ENCODE assay signal across 12 cellular contexts in the genomic region with DNA sequence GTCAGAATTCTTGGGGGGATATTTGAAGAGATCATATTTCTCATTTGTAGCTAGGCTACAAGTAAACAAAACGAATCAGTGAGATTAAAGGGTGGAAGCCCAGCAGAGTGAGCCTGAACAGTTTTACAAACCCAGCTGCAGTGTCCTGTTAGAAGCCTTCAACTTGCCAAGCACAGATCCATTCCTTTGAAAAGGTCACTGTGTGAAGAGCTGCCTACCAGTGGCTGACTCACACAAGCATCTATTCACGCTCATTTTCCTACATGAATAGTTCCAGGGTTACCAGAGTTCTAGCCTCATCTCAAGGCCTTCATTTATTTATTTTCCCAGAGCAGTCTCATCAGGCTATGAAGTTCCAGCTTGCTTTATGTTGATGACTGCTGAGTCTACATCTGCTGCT. TPM values are rescaled to one million over a fixed set of nuclear protein-coding genes. Genes with fewer than 3 reads are reported as not detected.
A peak's percentile ranks its signal among the peaks of the same experiment; 100 is the strongest.
DNase-seq lines count a peak whose midpoint lies in the region; ATAC-seq and TF ChIP-seq lines count a peak whose summit lies in the region.
"Had no signal": no experiment of that assay in that cellular context is flagged by ENCODE, and none has a peak within 500 bp of the region (broad histone marks: within the 10 kb centered on the region; RNA-seq: fewer than 3 reads in every experiment).

No MANE protein-coding gene starts in this region.

- H3K4ac ChIP-seq in neuronal stem cell (ENCODE audit: low read length) = no peak overlapping the region

- no peak overlapping the region for H4K8ac ChIP-seq in neuronal stem cell (ENCODE audit: low read depth, low read length)

- peak; percentile 59 for DNase-seq in Ammon's horn (ENCODE audit: low spot score)
- DNase-seq in SJCRH30 = peak; percentile 28 to 56
- DNase-seq in foreskin keratinocyte = peak in 1 of 2 donors; percentile 31
- DNase-seq in neuronal stem cell (ENCODE audit: low spot score) = no peak
- no peak for DNase-seq in mucosa of gallbladder (ENCODE audit: low spot score)
- DNase-seq in SW 1271 (lab: John Stamatoyannopoulos, UW) = no peak
- DNase-seq: CD8-positive, alpha-beta T cell; stimulated activated naive CD8-positive, alpha-beta T cell treated with anti-CD3 and anti-CD28 coated beads, Interleukin-15, Interleukin-2, amounts not matched to agents 100 U/mL and 50 U/mL, for 24 hours; T-helper 1 cell had no signal

- H2BK12ac ChIP-seq in neuronal stem cell (ENCODE audit: low read length) = no peak overlapping the region

- H3K27ac ChIP-seq in SJCRH30 (peak overlapping the region; percentile 21; the same call in 1 of the 2 replicates), foreskin keratinocyte (no peak overlapping the region), neuronal stem cell (replicated peaks; ENCODE audit: low read length) (no peak overlapping the region)
- H3K27ac ChIP-seq: KMS-11 had no signal

- no peak overlapping the region for H3K14ac ChIP-seq in neuronal stem cell (ENCODE audit: low read length)

- H3K23ac ChIP-seq in neuronal stem cell (ENCODE audit: low read depth, low read length, poor library complexity) = no peak overlapping the region

- H3K36me3 ChIP-seq in SJCRH30 (no peaks in the 10 kb centered on the region), neuronal stem cell (replicated peaks in 1 of 2; ENCODE audit: control insufficient read depth in 2 of 2, insufficient read depth in 2 of 2, low read length in 2 of 2) (no peaks in the 10 kb centered on the region)

- H3K18ac ChIP-seq in neuronal stem cell (ENCODE audit: low read length) = no peak overlapping the region

- H3K9me3 ChIP-seq in SJCRH30 (replicated peaks) = no peaks in the 10 kb centered on the region
- no peaks in the 10 kb centered on the region for H3K9me3 ChIP-seq in neuronal stem cell (replicated peaks in 1 of 2; ENCODE audit: control insufficient read depth in 2 of 2, insufficient read depth in 1 of 2, low read depth in 1 of 2, low read length in 2 of 2)

- no peak overlapping the region for H3K4me2 ChIP-seq in neuronal stem cell (ENCODE audit: insufficient read depth, low read length, poor library complexity, severe bottlenecking)
- H3K4me2 ChIP-seq: KMS-11 had no signal

- H3K4me3 ChIP-seq in SJCRH30 (no peak overlapping the region), neuronal stem cell (ENCODE audit: low read length in 2 of 2) (no peak overlapping the region)

- H2AFZ ChIP-seq in neuronal stem cell (ENCODE audit: low read length) = peak overlapping the region; percentile 48

- peaks cover 25% of the 10 kb centered on the region for H3K4me1 ChIP-seq in SJCRH30
- H3K4me1 ChIP-seq in foreskin keratinocyte = no peaks in the 10 kb centered on the region
- H3K4me1 ChIP-seq in neuronal stem cell (ENCODE audit: control insufficient read depth in 2 of 2, insufficient read depth in 1 of 2, low read depth in 1 of 2, low read length in 2 of 2) = peaks cover 2 to 12% of the 10 kb centered on the region in 2 donors

- H4K91ac ChIP-seq in neuronal stem cell (ENCODE audit: low read depth, low read length, poor library complexity) = no peak overlapping the region

- no peak overlapping the region for H2BK5ac ChIP-seq in neuronal stem cell (ENCODE audit: low read length)

- peak; percentile 25 for ATAC-seq in foreskin keratinocyte
- ATAC-seq in HG02870 (IDR thresholded peaks at IDR 0.05; ENCODE audit: unreplicated experiment) = no peak
- ATAC-seq in GM21515 (IDR thresholded peaks at IDR 0.05; ENCODE audit: unreplicated experiment) = no peak
- ATAC-seq: CD8-positive, alpha-beta T cell; stimulated activated naive CD8-positive, alpha-beta T cell treated with anti-CD3 and anti-CD28 coated beads, Interleukin-15, Interleukin-2, amounts not matched to agents 100 U/mL and 50 U/mL, for 24 hours had no signal

- no peak overlapping the region for H3K9ac ChIP-seq in neuronal stem cell (ENCODE audit: low read depth, low read length, poor library complexity)
- H3K9ac ChIP-seq: KMS-11 had no signal

- H2AK5ac ChIP-seq in neuronal stem cell (ENCODE audit: low read depth, low read length) = no peak overlapping the region

- H2BK120ac ChIP-seq in neuronal stem cell (ENCODE audit: low read depth, low read length) = no peak overlapping the region

- no peaks in the 10 kb centered on the region for H3K79me1 ChIP-seq in neuronal stem cell (ENCODE audit: low read depth, low read length)

- H3K27me3 ChIP-seq in SJCRH30 (no peaks in the 10 kb centered on the region), foreskin keratinocyte (no peaks in the 10 kb centered on the region), neuronal stem cell (ENCODE audit: control insufficient read depth in 3 of 3, insufficient read depth in 3 of 3, low read depth in 1 of 3, low read length in 3 of 3) (no peaks in the 10 kb centered on the region)

- no CpG with 5 or more reads among the region's 2 CpGs for WGBS in neuronal stem cell (ENCODE audit: extremely low coverage in 2 of 2, insufficient read length in 2 of 2, insufficient replicate concordance in 1 of 2), 2 donors

- no peak overlapping the region for H2BK15ac ChIP-seq in neuronal stem cell (ENCODE audit: low read length)

- no peak for TF ChIP-seq CTCF in foreskin keratinocyte (conservative IDR thresholded peaks at IDR 0.05)

RNA-seq across cellular contexts. Expression of gene MLIP, which starts 25.7 kb away (rescaled TPM):
- total RNA-seq in SJCRH30 (2014; rRNA removed; shearing (Covaris generic)) = 2.8 TPM in 2 replicates
- total RNA-seq in foreskin keratinocyte (not detected in 2 replicates), mucosa of gallbladder (0.20 TPM)
- polyA plus RNA-seq in foreskin keratinocyte = not detected in 2 replicates
- 0.03 TPM for polyA plus RNA-seq in neuronal stem cell (2013, experiment 1 of 2)
- 0.07 TPM for polyA plus RNA-seq in neuronal stem cell (2013, experiment 2 of 2)
- total RNA-seq: CD8-positive, alpha-beta T cell had no signal

Comparison
In these comparisons a context has a peak if more than half of its experiments do, and no peak if none do; other contexts are left out.
1. DNase-seq: peak in Ammon's horn (single experiment) and SJCRH30 (2 of 2); none in neuronal stem cell (single experiment), mucosa of gallbladder (single experiment) and SW 1271 (0 of 2).